Comparison of ENCODE assay signal across 1 cellular context in genomic region chr4:114839986-114840385, GRCh38.
TF ChIP-seq lines count a peak whose summit lies in the region.

No MANE protein-coding gene starts in this region.

TF ChIP-seq in GM12878, 131 proteins besides CTCF, POLR2A, EP300 and RAD21 (continued from another document):
- TF ChIP-seq, protein P1, sequence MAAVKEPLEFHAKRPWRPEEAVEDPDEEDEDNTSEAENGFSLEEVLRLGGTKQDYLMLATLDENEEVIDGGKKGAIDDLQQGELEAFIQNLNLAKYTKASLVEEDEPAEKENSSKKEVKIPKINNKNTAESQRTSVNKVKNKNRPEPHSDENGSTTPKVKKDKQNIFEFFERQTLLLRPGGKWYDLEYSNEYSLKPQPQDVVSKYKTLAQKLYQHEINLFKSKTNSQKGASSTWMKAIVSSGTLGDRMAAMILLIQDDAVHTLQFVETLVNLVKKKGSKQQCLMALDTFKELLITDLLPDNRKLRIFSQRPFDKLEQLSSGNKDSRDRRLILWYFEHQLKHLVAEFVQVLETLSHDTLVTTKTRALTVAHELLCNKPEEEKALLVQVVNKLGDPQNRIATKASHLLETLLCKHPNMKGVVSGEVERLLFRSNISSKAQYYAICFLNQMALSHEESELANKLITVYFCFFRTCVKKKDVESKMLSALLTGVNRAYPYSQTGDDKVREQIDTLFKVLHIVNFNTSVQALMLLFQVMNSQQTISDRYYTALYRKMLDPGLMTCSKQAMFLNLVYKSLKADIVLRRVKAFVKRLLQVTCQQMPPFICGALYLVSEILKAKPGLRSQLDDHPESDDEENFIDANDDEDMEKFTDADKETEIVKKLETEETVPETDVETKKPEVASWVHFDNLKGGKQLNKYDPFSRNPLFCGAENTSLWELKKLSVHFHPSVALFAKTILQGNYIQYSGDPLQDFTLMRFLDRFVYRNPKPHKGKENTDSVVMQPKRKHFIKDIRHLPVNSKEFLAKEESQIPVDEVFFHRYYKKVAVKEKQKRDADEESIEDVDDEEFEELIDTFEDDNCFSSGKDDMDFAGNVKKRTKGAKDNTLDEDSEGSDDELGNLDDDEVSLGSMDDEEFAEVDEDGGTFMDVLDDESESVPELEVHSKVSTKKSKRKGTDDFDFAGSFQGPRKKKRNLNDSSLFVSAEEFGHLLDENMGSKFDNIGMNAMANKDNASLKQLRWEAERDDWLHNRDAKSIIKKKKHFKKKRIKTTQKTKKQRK (IDR thresholded peaks at IDR 0.05; ENCODE audit: low read depth, low read length) = no peak
